In genomic region chr22:48055827-48056226, GRCh38 we compare ENCODE assay signal across 26 cellular contexts.
"Had no signal": no experiment of that assay in that cellular context is flagged by ENCODE, and none has a peak within 500 bp of the region (broad histone marks: within the 10 kb centered on the region; RNA-seq: fewer than 3 reads in every experiment).

No MANE protein-coding gene starts in this region.

- ATAC-seq: activated CD4-positive, alpha-beta T cell treated with anti-CD3 and anti-CD28 coated beads for 36 hours; left ventricle myocardium superior had no signal

- H3K36me3 ChIP-seq: cardiac muscle cell, esophagus muscularis mucosa, ovary, prostate gland, spleen had no signal

- H3K27me3 ChIP-seq: cardiac muscle cell, ovary, testis had no signal

- H3K27ac Mint-ChIP-seq: activated B cell treated with CpG ODN at 0.5 μM for 24 hours; activated CD4-positive, alpha-beta T cell treated with anti-CD3 and anti-CD28 coated beads for 36 hours; activated naive CD4-positive, alpha-beta T cell treated with anti-CD3 and anti-CD28 coated beads for 36 hours; activated naive CD8-positive, alpha-beta T cell treated with anti-CD3 and anti-CD28 coated beads, Interleukin-2, amount 10 ng/mL, durations not matched to agents 7 days and 5 days; dendritic cell treated with granulocyte-macrophage colony-stimulating factor and Interleukin-4, amounts not matched to agents 40 ng/mL and 50 ng/mL, for 4 days; natural killer cell had no signal

- H3K36me3 Mint-ChIP-seq: activated naive CD8-positive, alpha-beta T cell treated with anti-CD3 and anti-CD28 coated beads, Interleukin-2, amount 10 ng/mL, durations not matched to agents 7 days and 5 days; natural killer cell had no signal

- H3K9me3 Mint-ChIP-seq: activated B cell treated with CpG ODN at 0.5 μM for 24 hours; activated naive CD4-positive, alpha-beta T cell treated with anti-CD3 and anti-CD28 coated beads for 36 hours; activated naive CD8-positive, alpha-beta T cell treated with anti-CD3 and anti-CD28 coated beads, Interleukin-2, amount 10 ng/mL, durations not matched to agents 7 days and 5 days; dendritic cell treated with granulocyte-macrophage colony-stimulating factor and Interleukin-4, amounts not matched to agents 40 ng/mL and 50 ng/mL, for 4 days; natural killer cell had no signal

- H3K4me1 ChIP-seq: esophagus muscularis mucosa, prostate gland, spleen, testis had no signal

- FAIRE-seq: frontal cortex had no signal

- H3K27ac ChIP-seq: cardiac muscle cell, esophagus muscularis mucosa, ovary, prostate gland, spleen, testis had no signal

- H3K4me3 Mint-ChIP-seq: activated B cell treated with CpG ODN at 0.5 μM for 24 hours; activated CD4-positive, alpha-beta T cell treated with anti-CD3 and anti-CD28 coated beads for 36 hours; activated naive CD4-positive, alpha-beta T cell treated with anti-CD3 and anti-CD28 coated beads for 36 hours; activated naive CD8-positive, alpha-beta T cell treated with anti-CD3 and anti-CD28 coated beads, Interleukin-2, amount 10 ng/mL, durations not matched to agents 7 days and 5 days; dendritic cell treated with granulocyte-macrophage colony-stimulating factor and Interleukin-4, amounts not matched to agents 40 ng/mL and 50 ng/mL, for 4 days; natural killer cell had no signal

- H3K4me1 Mint-ChIP-seq: activated B cell treated with CpG ODN at 0.5 μM for 24 hours; activated CD4-positive, alpha-beta T cell treated with anti-CD3 and anti-CD28 coated beads for 36 hours; activated naive CD8-positive, alpha-beta T cell treated with anti-CD3 and anti-CD28 coated beads, Interleukin-2, amount 10 ng/mL, durations not matched to agents 7 days and 5 days had no signal

- H3K9me3 ChIP-seq: ovary, prostate gland, testis had no signal

- H3K4me3 ChIP-seq: cardiac muscle cell, esophagus muscularis mucosa, ovary, prostate gland, spleen, testis had no signal

- H3K27me3 Mint-ChIP-seq: activated CD4-positive, alpha-beta T cell treated with anti-CD3 and anti-CD28 coated beads for 36 hours; dendritic cell treated with granulocyte-macrophage colony-stimulating factor and Interleukin-4, amounts not matched to agents 40 ng/mL and 50 ng/mL, for 4 days had no signal

- DNase-seq: activated B cell treated with CpG ODN at 0.5 μM for 24 hours; activated CD4-positive, alpha-beta T cell treated with anti-CD3 and anti-CD28 coated beads for 36 hours; activated CD4-positive, alpha-beta T cell treated with anti-CD3 and anti-CD28 coated beads, Interleukin-2, amount 50 U/mL, for 4 hours; activated CD8-positive, alpha-beta memory T cell treated with anti-CD3 and anti-CD28 coated beads for 24 hours; activated naive CD4-positive, alpha-beta T cell treated with anti-CD3 and anti-CD28 coated beads for 36 hours; activated naive CD8-positive, alpha-beta T cell treated with anti-CD3 and anti-CD28 coated beads, Interleukin-2, amount 10 ng/mL, durations not matched to agents 7 days and 5 days; activated T-cell treated with anti-CD3 and anti-CD28 coated beads, Interleukin-2, amount 50 U/mL, for 48 hours; amniotic stem cell; effector memory CD4-positive, alpha-beta T cell; hippocampal formation; kidney glomerular epithelial cell; left ventricle myocardium superior; mammary epithelial cell; midbrain; natural killer cell; ovary; spleen; stimulated activated CD4-positive, alpha-beta T cell treated with anti-CD3 and anti-CD28 coated beads, Interleukin-4, amount 100 ng/mL, for 1 hour; stimulated activated naive CD4-positive, alpha-beta T cell; testis; trophoblast cell had no signal
